ENCODE assay signal across 10 cellular contexts in genomic region chr1:94093996-94094395, GRCh38. TPM values are rescaled to one million over a fixed set of nuclear protein-coding genes. Genes with fewer than 3 reads are reported as not detected.
DNase-seq lines count a peak whose midpoint lies in the region; ATAC-seq and TF ChIP-seq lines count a peak whose summit lies in the region.
"Had no signal": no experiment of that assay in that cellular context is flagged by ENCODE, and none has a peak within 500 bp of the region (broad histone marks: within the 10 kb centered on the region; RNA-seq: fewer than 3 reads in every experiment).

No MANE protein-coding gene starts in this region.

- peak overlapping the region; percentile 91 for H3K4me2 ChIP-seq in BLaER1

- no peak for ATAC-seq in GM18868 (IDR thresholded peaks at IDR 0.05; ENCODE audit: unreplicated experiment)
- ATAC-seq in stimulated activated effector memory CD8-positive, alpha-beta T cell treated with anti-CD3 and anti-CD28 coated beads, Interleukin-12 subunit alpha, Interleukin-12 subunit beta, amount 100 ng/mL, for 72 hours, result no peak
- ATAC-seq in GM18873 (IDR thresholded peaks at IDR 0.05; ENCODE audit: low FRiP score, unreplicated experiment), result no peak

- H3K4me1 ChIP-seq in BLaER1 (peaks cover 96% of the 10 kb centered on the region), ovary (ENCODE audit: insufficient read depth) (peaks cover 33% of the 10 kb centered on the region)

- no peaks in the 10 kb centered on the region for H3K9me3 Mint-ChIP-seq in stimulated activated effector memory CD8-positive, alpha-beta T cell treated with anti-CD3 and anti-CD28 coated beads, Interleukin-12 subunit alpha, Interleukin-12 subunit beta, amount 100 ng/mL, for 72 hours

- H4K20me1 ChIP-seq in BLaER1, result no peaks in the 10 kb centered on the region

- no peaks in the 10 kb centered on the region for H3K36me3 ChIP-seq in BLaER1
- H3K36me3 ChIP-seq in SK-N-MC (ENCODE audit: insufficient read depth, low read length), result no peaks in the 10 kb centered on the region
- H3K36me3 ChIP-seq in ovary, result no peaks in the 10 kb centered on the region

- no peaks in the 10 kb centered on the region for H3K36me3 Mint-ChIP-seq in stimulated activated effector memory CD8-positive, alpha-beta T cell treated with anti-CD3 and anti-CD28 coated beads, Interleukin-12 subunit alpha, Interleukin-12 subunit beta, amount 100 ng/mL, for 72 hours

- TF ChIP-seq CTCF in fibroblast of mammary gland (conservative IDR thresholded peaks at IDR 0.05; ENCODE audit: control insufficient read depth, insufficient read depth, low read depth, low read length) (no peak), ovary (IDR thresholded peaks at IDR 0.05) (no peak)

- no peaks in the 10 kb centered on the region for H3K9me3 ChIP-seq in BLaER1
- H3K9me3 ChIP-seq in SK-N-MC (ENCODE audit: low read depth, low read length), result no peaks in the 10 kb centered on the region
- no peaks in the 10 kb centered on the region for H3K9me3 ChIP-seq in ovary

- H3K4me1 Mint-ChIP-seq in stimulated activated effector memory CD8-positive, alpha-beta T cell treated with anti-CD3 and anti-CD28 coated beads, Interleukin-12 subunit alpha, Interleukin-12 subunit beta, amount 100 ng/mL, for 72 hours, result peaks cover 9% of the 10 kb centered on the region

- H3K27ac Mint-ChIP-seq in stimulated activated effector memory CD8-positive, alpha-beta T cell treated with anti-CD3 and anti-CD28 coated beads, Interleukin-12 subunit alpha, Interleukin-12 subunit beta, amount 100 ng/mL, for 72 hours, result no peak overlapping the region

- H3K27me3 ChIP-seq in BLaER1, result no peaks in the 10 kb centered on the region
- H3K27me3 ChIP-seq in ovary, result no peaks in the 10 kb centered on the region

- no peak for TF ChIP-seq EP300 in ovary (IDR thresholded peaks at IDR 0.05)

- peak overlapping the region; percentile 41 for H3K4me3 ChIP-seq in BLaER1
- H3K4me3 ChIP-seq in SK-N-MC, result peak overlapping the region; percentile 70
- H3K4me3 ChIP-seq in fibroblast of mammary gland (ENCODE audit: control insufficient read depth, low read depth, low read length), result no peak overlapping the region
- no peak overlapping the region for H3K4me3 ChIP-seq in ovary

- WGBS in ovary, 3 donors, result 58 to 61% (median 61%) methylated on average over 6 of the region's 6 CpGs

- no peak overlapping the region for H3K4me3 Mint-ChIP-seq in stimulated activated effector memory CD8-positive, alpha-beta T cell treated with anti-CD3 and anti-CD28 coated beads, Interleukin-12 subunit alpha, Interleukin-12 subunit beta, amount 100 ng/mL, for 72 hours

- H3K27ac ChIP-seq in BLaER1 (peak overlapping the region; percentile 98), SK-N-MC (peak overlapping the region; percentile 96), ovary (peak overlapping the region; percentile 26 to 78)
- H3K27ac ChIP-seq: C4-2B had no signal

- no peak for TF ChIP-seq POLR2A in ovary (IDR thresholded peaks at IDR 0.05)

- intact Hi-C loops in ovary (cut with DNase I), result no loop called here

- DNase-seq in SK-N-MC (ENCODE audit: low read depth, low spot score) (no peak), fibroblast of mammary gland (ENCODE audit: low read depth) (peak; percentile 43), ovary (no peak), NCI-H1694 (lab: John Stamatoyannopoulos, UW) (no peak)
- DNase-seq in stimulated activated effector memory CD8-positive, alpha-beta T cell treated with anti-CD3 and anti-CD28 coated beads, Interleukin-12 subunit alpha, Interleukin-12 subunit beta, amount 100 ng/mL, for 72 hours (ENCODE audit: low spot score in 2 of 2), result no peak
- DNase-seq: NCI-H524 had no signal

- H3K9ac ChIP-seq in BLaER1 (peak overlapping the region; percentile 81), SK-N-MC (ENCODE audit: insufficient read length) (peak overlapping the region; percentile 42)

RNA-seq across cellular contexts. Expression of gene ABCA4, which starts 27.0 kb away (rescaled TPM):
- 1 to 10 TPM in 1 of 7 donors, under 1 TPM in 6; 0.12 to 3.1 (median 0.32) TPM for total RNA-seq in ovary
- polyA plus RNA-seq in ovary, result 1 to 10 TPM in 1 of 2 donors, under 1 TPM in 1; 0.42 to 1.2 TPM

Comparison
In these comparisons a context has a peak if more than half of its experiments do, and no peak if none do; other contexts are left out.
1. H3K4me3 ChIP-seq: peak in BLaER1 (single experiment) and SK-N-MC (single experiment); none in fibroblast of mammary gland (single experiment) and ovary (single experiment).
2. Peak in every context shown above with its lines, with median percentiles within 50 percentile points of each other: H3K27ac ChIP-seq.